In genomic region chr19:27744926-27745844, GRCh38 we compare ENCODE assay signal across 22 cellular contexts.
DNase-seq lines count a peak whose midpoint lies in the region; ATAC-seq, FAIRE-seq and TF ChIP-seq lines count a peak whose summit lies in the region.
"Had no signal": no experiment of that assay in that cellular context is flagged by ENCODE, and none has a peak within 500 bp of the region (broad histone marks: within the 10 kb centered on the region; RNA-seq: fewer than 3 reads in every experiment).

No MANE protein-coding gene starts in this region.

- H3K27me3 Mint-ChIP-seq in type B pancreatic cell, result no peaks in the 10 kb centered on the region
- H3K27me3 Mint-ChIP-seq: activated naive CD8-positive, alpha-beta T cell treated with anti-CD3 and anti-CD28 coated beads, Interleukin-2, amount 10 ng/mL, durations not matched to agents 7 days and 5 days; brain; stimulated activated naive CD8-positive, alpha-beta T cell treated with anti-CD3 and anti-CD28 coated beads, Interleukin-15, Interleukin-2, amounts not matched to agents 100 ng/mL and 50 ng/mL, for 24 hours had no signal

- no peak for ATAC-seq in GM19351 (IDR thresholded peaks at IDR 0.05; ENCODE audit: unreplicated experiment)
- ATAC-seq: activated CD8-positive, alpha-beta T cell treated with anti-CD3 and anti-CD28 coated beads, Interleukin-2, amount 10 ng/mL, durations not matched to agents 7 days and 5 days; GM23338; natural killer cell had no signal

- H3K36me3 Mint-ChIP-seq in type B pancreatic cell, result peaks cover 15% of the 10 kb centered on the region

- FAIRE-seq in frontal cortex (lab: Jason Lieb, UNC), result no peak

- peaks cover 23% of the 10 kb centered on the region for H3K9me3 Mint-ChIP-seq in type B pancreatic cell

- no peaks in the 10 kb centered on the region for H3K4me1 Mint-ChIP-seq in type B pancreatic cell (ENCODE audit: unreplicated experiment)
- H3K4me1 Mint-ChIP-seq: activated naive CD8-positive, alpha-beta T cell treated with anti-CD3 and anti-CD28 coated beads, Interleukin-2, amount 10 ng/mL, durations not matched to agents 7 days and 5 days had no signal

- no peak overlapping the region for H3K4me3 Mint-ChIP-seq in type B pancreatic cell
- H3K4me3 Mint-ChIP-seq: activated CD8-positive, alpha-beta T cell treated with anti-CD3 and anti-CD28 coated beads, Interleukin-2, amount 10 ng/mL, durations not matched to agents 7 days and 5 days; activated naive CD8-positive, alpha-beta T cell treated with anti-CD3 and anti-CD28 coated beads, Interleukin-2, amount 10 ng/mL, durations not matched to agents 7 days and 5 days; brain; GM23338; natural killer cell; stimulated activated naive CD8-positive, alpha-beta T cell treated with anti-CD3 and anti-CD28 coated beads, Interleukin-15, Interleukin-2, amounts not matched to agents 100 ng/mL and 50 ng/mL, for 24 hours had no signal

- DNase-seq in activated CD8-positive, alpha-beta memory T cell treated with anti-CD3 and anti-CD28 coated beads for 24 hours, result peak; percentile 19
- no peak for DNase-seq in activated CD8-positive, alpha-beta memory T cell treated with anti-CD3 and anti-CD28 coated beads, Interleukin-2, amount 50 U/mL, for 4 hours
- DNase-seq in ecto neural progenitor cell (ENCODE audit: low spot score), result peak; percentile 9
- peak; percentile 6 for DNase-seq in medulla oblongata (ENCODE audit: extremely low spot score)
- peak; percentile 22 for DNase-seq in type B pancreatic cell (ENCODE audit: extremely low spot score, unreplicated experiment)
- DNase-seq in frontal cortex (ENCODE audit: low spot score in 2 of 2), result no peak
- DNase-seq in SIG-M5 (lab: John Stamatoyannopoulos, UW), result no peak
- DNase-seq: activated CD8-positive, alpha-beta T cell treated with anti-CD3 and anti-CD28 coated beads, Interleukin-2, amount 10 ng/mL, durations not matched to agents 7 days and 5 days; activated naive CD8-positive, alpha-beta T cell treated with anti-CD3 and anti-CD28 coated beads, Interleukin-2, amount 10 ng/mL, durations not matched to agents 7 days and 5 days; AML-193; DMS79; hippocampal formation; natural killer cell; NCI-H187 treated with DMSO at 0.1 percent for 48 hours; NCI-H345; NK-92 treated with Interleukin-12 subunit alpha and Interleukin-12 subunit beta, amount 100 ng/mL, for 24 hours; stimulated activated CD4-positive, alpha-beta T cell treated with anti-CD3 and anti-CD28 coated beads, Interleukin-4, amount 100 ng/mL, for 1 hour; upper lobe of left lung had no signal

- H3K27ac Mint-ChIP-seq in type B pancreatic cell, result no peak overlapping the region
- H3K27ac Mint-ChIP-seq: activated CD8-positive, alpha-beta T cell treated with anti-CD3 and anti-CD28 coated beads, Interleukin-2, amount 10 ng/mL, durations not matched to agents 7 days and 5 days; activated naive CD8-positive, alpha-beta T cell treated with anti-CD3 and anti-CD28 coated beads, Interleukin-2, amount 10 ng/mL, durations not matched to agents 7 days and 5 days; brain; GM23338; natural killer cell; stimulated activated naive CD8-positive, alpha-beta T cell treated with anti-CD3 and anti-CD28 coated beads, Interleukin-15, Interleukin-2, amounts not matched to agents 100 ng/mL and 50 ng/mL, for 24 hours had no signal

- no peak for TF ChIP-seq CTCF in type B pancreatic cell (conservative IDR thresholded peaks at IDR 0.05)

Comparison
In these comparisons a context has a peak if more than half of its experiments do, and no peak if none do; other contexts are left out.
1. DNase-seq: peak in activated CD8-positive, alpha-beta memory T cell treated with anti-CD3 and anti-CD28 coated beads for 24 hours (single experiment), ecto neural progenitor cell (single experiment), medulla oblongata (single experiment) and type B pancreatic cell (single experiment); none in activated CD8-positive, alpha-beta memory T cell treated with anti-CD3 and anti-CD28 coated beads, Interleukin-2, amount 50 U/mL, for 4 hours (single experiment), frontal cortex (0 of 2) and SIG-M5 (single experiment).